ENCODE assay signal across 20 cellular contexts in genomic region chr6:168377481-168377850, GRCh38. TPM values are rescaled to one million over a fixed set of nuclear protein-coding genes. Genes with fewer than 3 reads are reported as not detected.
DNase-seq lines count a peak whose midpoint lies in the region; TF ChIP-seq lines count a peak whose summit lies in the region.
"Had no signal": no experiment of that assay in that cellular context is flagged by ENCODE, and none has a peak within 500 bp of the region (broad histone marks: within the 10 kb centered on the region; RNA-seq: fewer than 3 reads in every experiment).

No MANE protein-coding gene starts in this region.

- H3K27me3 Mint-ChIP-seq in nephron progenitor cell (ENCODE audit: low read depth, poor library complexity) (peaks cover 14% of the 10 kb centered on the region), type B pancreatic cell (peaks cover 7% of the 10 kb centered on the region)
- H3K27me3 Mint-ChIP-seq: activated naive CD8-positive, alpha-beta T cell treated with anti-CD3 and anti-CD28 coated beads, Interleukin-2, amount 10 ng/mL, durations not matched to agents 7 days and 5 days; effector memory CD8-positive, alpha-beta T cell; naive thymus-derived CD8-positive, alpha-beta T cell had no signal

- TF ChIP-seq CTCF in fibroblast of the aortic adventitia (IDR thresholded peaks at IDR 0.05; ENCODE audit: insufficient read depth, low read length), result no peak
- no peak for TF ChIP-seq CTCF in nephron progenitor cell (IDR thresholded peaks at IDR 0.05)
- TF ChIP-seq CTCF in type B pancreatic cell (conservative IDR thresholded peaks at IDR 0.05), result no peak
- TF ChIP-seq CTCF in WERI-Rb-1 (IDR thresholded peaks at IDR 0.05; ENCODE audit: low read depth, low read length), result no peak

- H3K4me3 ChIP-seq in fibroblast of the aortic adventitia (ENCODE audit: low read depth, low read length), result no peak overlapping the region
- H3K4me3 ChIP-seq in MG63, result no peak overlapping the region
- H3K4me3 ChIP-seq in WERI-Rb-1 (ENCODE audit: low read depth, low read length), result no peak overlapping the region
- H3K4me3 ChIP-seq: BLaER1, lower lobe of right lung, PC-9 had no signal

- no peaks in the 10 kb centered on the region for H3K9me3 ChIP-seq in MG63
- no peaks in the 10 kb centered on the region for H3K9me3 ChIP-seq in WERI-Rb-1 (ENCODE audit: severe bottlenecking)
- H3K9me3 ChIP-seq: lower lobe of right lung had no signal

- H3K4me1 Mint-ChIP-seq in nephron progenitor cell (peaks cover 29% of the 10 kb centered on the region), type B pancreatic cell (ENCODE audit: unreplicated experiment) (peaks cover 14% of the 10 kb centered on the region)
- H3K4me1 Mint-ChIP-seq: activated naive CD8-positive, alpha-beta T cell treated with anti-CD3 and anti-CD28 coated beads, Interleukin-2, amount 10 ng/mL, durations not matched to agents 7 days and 5 days; naive thymus-derived CD8-positive, alpha-beta T cell had no signal

- H3K9me3 Mint-ChIP-seq in nephron progenitor cell (peaks cover 36% of the 10 kb centered on the region), type B pancreatic cell (no peaks in the 10 kb centered on the region)
- H3K9me3 Mint-ChIP-seq: effector memory CD8-positive, alpha-beta T cell had no signal

- H3K4me3 Mint-ChIP-seq in nephron progenitor cell (peak overlapping the region; percentile 12), type B pancreatic cell (peak overlapping the region; percentile 73)
- H3K4me3 Mint-ChIP-seq: activated naive CD8-positive, alpha-beta T cell treated with anti-CD3 and anti-CD28 coated beads, Interleukin-2, amount 10 ng/mL, durations not matched to agents 7 days and 5 days; activated T-cell treated with anti-CD3 and anti-CD28 coated beads, Interleukin-2, amount 50 U/mL, for 72 hours; effector memory CD8-positive, alpha-beta T cell; naive thymus-derived CD8-positive, alpha-beta T cell had no signal

- no peak overlapping the region for H3K27ac ChIP-seq in WERI-Rb-1
- H3K27ac ChIP-seq: BLaER1, KMS-11, lower lobe of right lung, PC-9 had no signal

- H3K36me3 Mint-ChIP-seq in nephron progenitor cell (ENCODE audit: low read depth) (peaks cover 7% of the 10 kb centered on the region), type B pancreatic cell (no peaks in the 10 kb centered on the region)
- H3K36me3 Mint-ChIP-seq: activated naive CD8-positive, alpha-beta T cell treated with anti-CD3 and anti-CD28 coated beads, Interleukin-2, amount 10 ng/mL, durations not matched to agents 7 days and 5 days; naive thymus-derived CD8-positive, alpha-beta T cell had no signal

- H3K27ac Mint-ChIP-seq in nephron progenitor cell (peak overlapping the region; percentile 91), type B pancreatic cell (peak overlapping the region; percentile 46)
- H3K27ac Mint-ChIP-seq: activated naive CD8-positive, alpha-beta T cell treated with anti-CD3 and anti-CD28 coated beads, Interleukin-2, amount 10 ng/mL, durations not matched to agents 7 days and 5 days; activated T-cell treated with anti-CD3 and anti-CD28 coated beads, Interleukin-2, amount 50 U/mL, for 72 hours; effector memory CD8-positive, alpha-beta T cell; naive thymus-derived CD8-positive, alpha-beta T cell had no signal

- DNase-seq in NCI-H510A (lab: John Stamatoyannopoulos, UW), result peak; percentile 49
- peak; percentile 13 for DNase-seq in fibroblast of the aortic adventitia (ENCODE audit: low read depth)
- DNase-seq in nephron progenitor cell, result peak; percentile 51
- no peak for DNase-seq in type B pancreatic cell (ENCODE audit: extremely low spot score, unreplicated experiment)
- DNase-seq in MG63, result no peak
- DNase-seq in activated CD4-positive, alpha-beta T cell treated with anti-CD3 and anti-CD28 coated beads, Interleukin-2, amount 50 U/mL, for 1 hour, result no peak
- DNase-seq in WERI-Rb-1, result no peak
- DNase-seq: activated CD4-positive, alpha-beta T cell treated with anti-CD3 and anti-CD28 coated beads, Interleukin-2, amount 50 U/mL, for 48 hours; activated naive CD8-positive, alpha-beta T cell treated with anti-CD3 and anti-CD28 coated beads, Interleukin-2, amount 10 ng/mL, durations not matched to agents 7 days and 5 days; activated T-cell treated with anti-CD3 and anti-CD28 coated beads, Interleukin-2, amount 50 U/mL, for 72 hours; central memory CD4-positive, alpha-beta T cell; DMS 273 treated with DMSO at 0.1 percent for 48 hours; effector memory CD8-positive, alpha-beta T cell; naive thymus-derived CD8-positive, alpha-beta T cell; NCI-H1436 treated with DMSO at 0.1 percent for 48 hours; NCI-H69; PC-9 had no signal

- no peaks in the 10 kb centered on the region for H3K27me3 ChIP-seq in MG63
- no peaks in the 10 kb centered on the region for H3K27me3 ChIP-seq in WERI-Rb-1 (ENCODE audit: insufficient read depth, low read depth, severe bottlenecking)
- H3K27me3 ChIP-seq: BLaER1 had no signal

- no peaks in the 10 kb centered on the region for H3K36me3 ChIP-seq in MG63
- H3K36me3 ChIP-seq in WERI-Rb-1, result no peaks in the 10 kb centered on the region
- H3K36me3 ChIP-seq: BLaER1, lower lobe of right lung had no signal

RNA-seq across cellular contexts. Expression of gene DACT2, which starts 57.9 kb away (rescaled TPM):
- total RNA-seq in fibroblast of the aortic adventitia (ENCODE audit: low replicate concordance) (0.27 and 0.98 TPM in 2 replicates), type B pancreatic cell (ENCODE audit: low replicate concordance) (7.6 and 17.4 TPM in 2 replicates)
- not detected in 2 replicates for total RNA-seq in MG63 (2014; rRNA removed; shearing (Covaris generic); ENCODE audit: low replicate concordance)
- total RNA-seq: activated naive CD8-positive, alpha-beta T cell treated with anti-CD3 and anti-CD28 coated beads, Interleukin-2, amount 10 ng/mL, durations not matched to agents 7 days and 5 days; naive thymus-derived CD8-positive, alpha-beta T cell; PC-9 had no signal

Comparison
In these comparisons a context has a peak if more than half of its experiments do, and no peak if none do; other contexts are left out.
1. DNase-seq: peak in NCI-H510A (single experiment), fibroblast of the aortic adventitia (single experiment) and nephron progenitor cell (single experiment); none in type B pancreatic cell (single experiment), MG63 (single experiment), activated CD4-positive, alpha-beta T cell treated with anti-CD3 and anti-CD28 coated beads, Interleukin-2, amount 50 U/mL, for 1 hour (single experiment) and WERI-Rb-1 (single experiment).